ENCODE assay signal across 9 cellular contexts in the genomic region with DNA sequence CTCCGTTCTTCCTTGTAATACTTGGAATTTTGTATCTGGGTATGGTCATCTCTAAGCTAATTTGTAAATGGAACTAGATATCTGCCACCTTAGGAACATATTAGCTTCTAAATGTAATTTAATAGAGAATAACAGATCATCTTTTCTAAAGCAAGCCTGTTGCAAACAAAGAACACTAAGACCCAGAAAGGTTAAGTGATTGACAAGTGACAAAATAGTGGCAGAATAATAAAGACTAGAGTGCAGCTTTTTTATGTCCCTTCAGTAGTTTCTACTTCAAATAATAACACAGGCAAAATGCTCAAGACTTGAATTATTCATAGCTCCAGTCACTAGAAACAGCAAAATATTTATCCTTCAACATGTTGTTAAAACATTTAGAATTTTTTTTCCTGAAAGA.
"Had no signal": no experiment of that assay in that cellular context is flagged by ENCODE, and none has a peak within 500 bp of the region (broad histone marks: within the 10 kb centered on the region; RNA-seq: fewer than 3 reads in every experiment).

No MANE protein-coding gene starts in this region.

- H2AFZ ChIP-seq: GM23248, GM23338 had no signal

- H3K27ac ChIP-seq: GM23248 had no signal

- ATAC-seq: GM23338 had no signal

- FAIRE-seq: H1 had no signal

- H3K9me3 ChIP-seq: HAP-1 had no signal

- H3K9me3 Mint-ChIP-seq: GM23338, H9, HFFc6 had no signal

- DNase-seq: GM23248, GOT3, H7, H9, HCEC 1CT, HFFc6 had no signal

- H3K27ac Mint-ChIP-seq: GM23338, H9, HFFc6 had no signal

- H3K9ac ChIP-seq: GM23248 had no signal

- H3K4me3 ChIP-seq: GM23248, GM23338, HAP-1 had no signal

- H3K4me2 ChIP-seq: GM23338 had no signal

- H3K4me3 Mint-ChIP-seq: GM23338, H9, HFFc6 had no signal
